ENCODE assay signal across 8 cellular contexts in the genomic region with DNA sequence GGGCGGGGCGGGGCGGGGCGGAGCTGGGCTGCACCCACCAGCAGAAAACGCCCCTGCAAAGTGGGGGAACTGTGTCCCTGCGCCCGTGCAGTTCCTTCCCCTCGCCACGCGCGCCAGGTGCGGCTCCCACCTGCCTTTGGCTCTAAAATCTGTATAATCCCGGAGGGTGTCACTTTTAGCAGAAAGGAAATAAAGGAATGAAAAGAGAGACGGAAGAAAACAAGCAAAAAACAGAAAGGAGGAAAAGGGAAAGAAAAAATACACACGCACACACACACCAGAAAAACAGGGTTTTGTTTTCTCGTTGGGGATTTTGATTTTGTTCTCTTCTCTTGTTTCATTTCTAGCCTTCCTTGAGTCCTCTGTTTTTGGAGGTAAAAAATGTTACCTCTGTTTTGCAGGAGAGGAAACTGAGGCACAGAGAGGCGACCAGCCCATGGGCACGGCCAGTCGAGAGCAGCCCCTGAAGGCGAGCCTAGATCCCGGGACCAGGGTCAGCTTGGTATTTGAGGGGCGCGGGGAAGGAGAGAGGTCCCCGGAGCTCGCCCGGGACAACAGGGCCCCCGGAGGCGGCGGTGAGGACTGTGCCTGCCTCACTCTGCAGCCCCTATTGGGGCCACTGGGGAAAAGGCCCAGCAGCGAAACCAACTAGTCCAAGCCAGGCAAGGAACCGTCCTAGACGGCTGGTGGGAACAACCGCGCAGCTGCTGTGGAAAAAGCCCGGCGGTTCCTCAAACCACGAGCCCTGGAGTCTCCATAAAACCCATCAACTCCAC. TPM values are rescaled to one million over a fixed set of nuclear protein-coding genes. Genes with fewer than 3 reads are reported as not detected.
DNase-seq lines count a peak whose midpoint lies in the region; ATAC-seq and FAIRE-seq lines count a peak whose summit lies in the region.

No MANE protein-coding gene starts in this region.

- H4K20me1 ChIP-seq in Karpas-422 (ENCODE audit: insufficient read depth, low read depth, low read length), result peaks cover 11% of the 10 kb centered on the region; the same call in 1 of the 2 replicates

- H3K9me3 ChIP-seq in Karpas-422 (ENCODE audit: low read length) (no peaks in the 10 kb centered on the region), small intestine (ENCODE audit: control insufficient read depth, low read depth) (no peaks in the 10 kb centered on the region)

- H3K4me3 Mint-ChIP-seq in naive thymus-derived CD8-positive, alpha-beta T cell, result peak overlapping the region; percentile 84 to 95 (median 92)

- peak overlapping the region; percentile 45 for H3K27ac ChIP-seq in Karpas-422 (ENCODE audit: low read length)
- peak overlapping the region; percentile 39 for H3K27ac ChIP-seq in caudate nucleus (ENCODE audit: low read depth, low read length)
- peak overlapping the region in 1 of 2 donors; percentile 55 for H3K27ac ChIP-seq in small intestine (ENCODE audit: low read depth in 1 of 2, low read length in 1 of 2)

- peak overlapping the region; percentile 66 to 94 (median 88) for H3K27ac Mint-ChIP-seq in naive thymus-derived CD8-positive, alpha-beta T cell

- no peaks in the 10 kb centered on the region for H3K27me3 Mint-ChIP-seq in naive thymus-derived CD8-positive, alpha-beta T cell

- no peak for FAIRE-seq in small intestine (lab: Jason Lieb, UNC)

- H3K79me2 ChIP-seq in Karpas-422 (ENCODE audit: low read length), result peaks cover 37% of the 10 kb centered on the region

- peak overlapping the region; percentile 62; the same call in 1 of the 2 replicates for H2AFZ ChIP-seq in Karpas-422 (ENCODE audit: low read length)

- H3K9ac ChIP-seq in Karpas-422 (ENCODE audit: low read length), result peak overlapping the region; percentile 66

- H3K4me1 ChIP-seq in Karpas-422 (ENCODE audit: low read length), result peaks cover 56% of the 10 kb centered on the region
- peaks cover 5 to 8% of the 10 kb centered on the region in 2 donors for H3K4me1 ChIP-seq in small intestine (ENCODE audit: control insufficient read depth in 2 of 2, insufficient read depth in 1 of 2, low read depth in 1 of 2, low read length in 1 of 2)

- POLR2A ChIA-PET in naive thymus-derived CD8-positive, alpha-beta T cell (lab: Charles Lee), result interaction anchor here (0.7 to 3.3 kb wide), 17 partner anchors 9 to 245 kb away, joined by 3 to 33 read pairs (median 6); a partner anchor contains a TSS

- WGBS in small intestine, 3 donors, result 26 to 38% (median 28%) methylated on average over 32 to 37 of the region's 37 CpGs

- H3K4me1 Mint-ChIP-seq in naive thymus-derived CD8-positive, alpha-beta T cell, result peaks cover 26 to 61% (median 58%) of the 10 kb centered on the region in 4 donors

- no peaks in the 10 kb centered on the region for H3K9me2 ChIP-seq in Karpas-422 (replicated peaks; ENCODE audit: insufficient read depth, low read length)

- peak in 1 of 2 donors; percentile 62 for ATAC-seq in naive thymus-derived CD8-positive, alpha-beta T cell
- ATAC-seq in GM21423 (IDR thresholded peaks at IDR 0.05; ENCODE audit: unreplicated experiment), result no peak
- ATAC-seq in GM21515 (IDR thresholded peaks at IDR 0.05; ENCODE audit: unreplicated experiment), result no peak

- H3K9me3 Mint-ChIP-seq in naive thymus-derived CD8-positive, alpha-beta T cell, result no peaks in the 10 kb centered on the region

- H3K4me3 ChIP-seq in Karpas-422 (ENCODE audit: low read length) (peak overlapping the region; percentile 60), small intestine (ENCODE audit: low read depth in 1 of 2, low read length in 2 of 2) (peak overlapping the region in 1 of 2 donors; percentile 72)

- H3K36me3 ChIP-seq in Karpas-422 (ENCODE audit: insufficient read depth, low read length) (no peaks in the 10 kb centered on the region), small intestine (ENCODE audit: control insufficient read depth in 2 of 2, insufficient read depth in 2 of 2, low read length in 2 of 2) (no peaks in the 10 kb centered on the region)

- no peaks in the 10 kb centered on the region for H3K27me3 ChIP-seq in Karpas-422 (ENCODE audit: low read length)
- no peaks in the 10 kb centered on the region for H3K27me3 ChIP-seq in small intestine (ENCODE audit: control insufficient read depth in 2 of 2, insufficient read depth in 2 of 2, low read length in 2 of 2)

- DNase-seq in COLO668 (lab: John Stamatoyannopoulos, UW; ENCODE audit: unreplicated experiment) (peak; percentile 14), Karpas-422 (no peak), caudate nucleus (lab: John Stamatoyannopoulos, UW) (no peak), small intestine (no peak)
- DNase-seq in naive thymus-derived CD8-positive, alpha-beta T cell, result peak in 4 of 10 donors; percentile 56 to 66 (median 60)
- no peak for DNase-seq in stimulated activated CD4-positive, alpha-beta T cell treated with anti-CD3 and anti-CD28 coated beads, Interleukin-2, amount 100 ng/mL, for 48 hours

- H3K36me3 Mint-ChIP-seq in naive thymus-derived CD8-positive, alpha-beta T cell, result no peaks in the 10 kb centered on the region

- H3K4me2 ChIP-seq in Karpas-422 (ENCODE audit: low read depth, low read length, poor library complexity, severe bottlenecking), result peak overlapping the region; percentile 79

RNA-seq across cellular contexts. Expression of a gene that starts 0.6 kb away (rescaled TPM):
- total RNA-seq in Karpas-422 (2014; rRNA removed; shearing (Covaris generic); ENCODE audit: low replicate concordance), result 48.3 and 64.4 TPM in 2 replicates
- total RNA-seq in naive thymus-derived CD8-positive, alpha-beta T cell, result 10 to 100 TPM; 59.6 to 61.2 TPM
- 10 to 100 TPM; 40.0 to 51.9 (median 48.5) TPM for polyA plus RNA-seq in naive thymus-derived CD8-positive, alpha-beta T cell
- polyA plus RNA-seq in small intestine, result 10 to 100 TPM; 51.6 to 92.8 (median 84.8) TPM

RNA-seq across cellular contexts. Expression of a gene that starts 12.8 kb away (rescaled TPM):
- 0.45 TPM in 1 of 2 replicates, not detected in the other for total RNA-seq in Karpas-422 (2014; rRNA removed; shearing (Covaris generic); ENCODE audit: low replicate concordance)
- not detected for total RNA-seq in naive thymus-derived CD8-positive, alpha-beta T cell
- not detected for polyA plus RNA-seq in naive thymus-derived CD8-positive, alpha-beta T cell
- not detected for polyA plus RNA-seq in small intestine
